ENCODE assay signal across 1 cellular context in the genomic region with DNA sequence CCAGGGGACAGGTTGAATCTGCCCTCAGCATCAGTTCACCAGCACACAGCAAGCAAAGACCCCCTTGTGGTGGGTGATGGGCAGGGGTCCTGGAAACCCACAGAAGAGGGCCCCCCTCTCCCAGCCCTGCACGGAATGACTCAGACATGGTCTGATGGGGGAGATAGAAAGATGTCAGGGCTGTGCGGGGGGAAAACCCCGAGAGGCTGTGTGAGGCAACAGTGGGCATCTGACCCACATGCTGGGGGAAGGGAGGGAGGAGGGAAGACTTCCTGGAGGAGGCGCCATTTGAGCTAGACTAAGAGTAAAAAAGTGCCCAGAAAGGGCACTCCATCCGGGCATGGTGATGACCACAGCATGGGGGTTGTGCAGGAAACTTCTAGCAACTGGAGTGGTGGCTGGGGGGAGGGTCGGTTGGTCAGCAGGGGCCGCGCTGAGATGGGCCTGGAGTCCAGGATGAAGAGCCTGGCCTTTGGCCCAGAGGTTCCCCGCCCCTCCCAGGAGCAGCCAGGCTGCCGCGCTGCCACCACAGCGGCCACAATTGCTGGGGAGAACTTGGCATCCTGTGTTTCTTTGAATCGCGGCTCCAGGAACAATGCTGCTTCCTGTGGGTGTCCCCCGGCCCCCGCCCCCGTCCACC.
A peak's percentile ranks its signal among the peaks of the same experiment; 100 is the strongest.
TF ChIP-seq lines count a peak whose summit lies in the region.

No MANE protein-coding gene starts in this region.

TF ChIP-seq in GM12878, 131 proteins besides CTCF, POLR2A, EP300 and RAD21 (continues in another document):
- TF ChIP-seq SIN3A (IDR thresholded peaks at IDR 0.05; ENCODE audit: low read depth, low read length) (no peak), POLR2AphosphoS2 (IDR thresholded peaks at IDR 0.05; ENCODE audit: low read depth, low read length) (no peak), TAF1 (IDR thresholded peaks at IDR 0.05; ENCODE audit: borderline replicate concordance, low read depth, low read length) (no peak), ETV6 (conservative IDR thresholded peaks at IDR 0.05 in 1 of 2, IDR thresholded peaks at IDR 0.05 in 1 of 2; ENCODE audit: borderline replicate concordance in 1 of 2, low read depth in 1 of 2) (no peak), SMARCA5 (IDR thresholded peaks at IDR 0.05) (peak; percentile 75), MEF2B (IDR thresholded peaks at IDR 0.05; ENCODE audit: partially characterized antibody, poor library complexity, severe bottlenecking) (no peak), RCOR1 (conservative IDR thresholded peaks at IDR 0.05; ENCODE audit: low read depth, low read length) (no peak), RUNX3 (IDR thresholded peaks at IDR 0.05; ENCODE audit: low read length) (peak; percentile 64), NR2C1 (IDR thresholded peaks at IDR 0.05) (no peak), CREM (IDR thresholded peaks at IDR 0.05; ENCODE audit: low read depth) (no peak), SP1 (IDR thresholded peaks at IDR 0.05; ENCODE audit: low read depth, low read length) (no peak), YBX1 (IDR thresholded peaks at IDR 0.05) (no peak), FOXM1 (IDR thresholded peaks at IDR 0.05; ENCODE audit: low read depth, low read length) (no peak), KLF5 (IDR thresholded peaks at IDR 0.05; ENCODE audit: partially characterized antibody) (no peak), ATF7 (IDR thresholded peaks at IDR 0.05; ENCODE audit: low read depth) (peak; percentile 27; the same call in 1 of the 2 replicates), MEF2A (IDR thresholded peaks at IDR 0.05; ENCODE audit: insufficient read depth, low read depth, low read length) (no peak), EGR1 (IDR thresholded peaks at IDR 0.05; ENCODE audit: borderline replicate concordance in 1 of 2, low read depth in 2 of 2, low read length in 2 of 2) (no peak), HDAC2 (IDR thresholded peaks at IDR 0.05) (no peak), NR2F1 (conservative IDR thresholded peaks at IDR 0.05) (peak; percentile 44), NFIC (IDR thresholded peaks at IDR 0.05; ENCODE audit: low read depth, low read length) (no peak), BHLHE40 (IDR thresholded peaks at IDR 0.05; ENCODE audit: borderline replicate concordance in 1 of 2, low read depth in 2 of 2, low read length in 1 of 2) (peak in 1 of 2 experiments; percentile 27; a peak in 1 of 4 replicates), TBL1XR1 (IDR thresholded peaks at IDR 0.05; ENCODE audit: low read depth, low read length) (no peak), CREB1 (IDR thresholded peaks at IDR 0.05; ENCODE audit: low read depth) (no peak), CBFB (IDR thresholded peaks at IDR 0.05; ENCODE audit: low read depth) (no peak; the same call in 1 of the 2 replicates), SMAD1 (IDR thresholded peaks at IDR 0.05; ENCODE audit: low read depth, partially characterized antibody) (no peak), DPF2 (IDR thresholded peaks at IDR 0.05) (peak; percentile 76; the same call in 1 of the 2 replicates), SREBF2 (IDR thresholded peaks at IDR 0.05; ENCODE audit: low read length) (no peak), YY1 (IDR thresholded peaks at IDR 0.05; ENCODE audit: low read depth, low read length) (no peak), MTA3 (IDR thresholded peaks at IDR 0.05; ENCODE audit: borderline replicate concordance, low read length) (peak; percentile 37; the same call in 1 of the 2 replicates), CEBPB (IDR thresholded peaks at IDR 0.05; ENCODE audit: borderline replicate concordance in 1 of 2, low read depth in 2 of 2, low read length in 2 of 2) (peak in 1 of 2 experiments; percentile 51; a peak in 1 of 4 replicates), MXI1 (IDR thresholded peaks at IDR 0.05; ENCODE audit: low read depth, low read length) (no peak), ZNF207 (IDR thresholded peaks at IDR 0.05; ENCODE audit: borderline replicate concordance) (no peak), RBBP5 (conservative IDR thresholded peaks at IDR 0.05) (no peak), TCF12 (IDR thresholded peaks at IDR 0.05; ENCODE audit: low read depth, low read length) (0 out of 2 replicates have a peak, but pooled peaks have one; percentile 13), PAX5 (IDR thresholded peaks at IDR 0.05; ENCODE audit: borderline replicate concordance, low read depth, low read length) (no peak)
- TF ChIP-seq, protein P1, sequence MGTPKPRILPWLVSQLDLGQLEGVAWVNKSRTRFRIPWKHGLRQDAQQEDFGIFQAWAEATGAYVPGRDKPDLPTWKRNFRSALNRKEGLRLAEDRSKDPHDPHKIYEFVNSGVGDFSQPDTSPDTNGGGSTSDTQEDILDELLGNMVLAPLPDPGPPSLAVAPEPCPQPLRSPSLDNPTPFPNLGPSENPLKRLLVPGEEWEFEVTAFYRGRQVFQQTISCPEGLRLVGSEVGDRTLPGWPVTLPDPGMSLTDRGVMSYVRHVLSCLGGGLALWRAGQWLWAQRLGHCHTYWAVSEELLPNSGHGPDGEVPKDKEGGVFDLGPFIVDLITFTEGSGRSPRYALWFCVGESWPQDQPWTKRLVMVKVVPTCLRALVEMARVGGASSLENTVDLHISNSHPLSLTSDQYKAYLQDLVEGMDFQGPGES (IDR thresholded peaks at IDR 0.05), result no peak
- TF ChIP-seq, protein P2, sequence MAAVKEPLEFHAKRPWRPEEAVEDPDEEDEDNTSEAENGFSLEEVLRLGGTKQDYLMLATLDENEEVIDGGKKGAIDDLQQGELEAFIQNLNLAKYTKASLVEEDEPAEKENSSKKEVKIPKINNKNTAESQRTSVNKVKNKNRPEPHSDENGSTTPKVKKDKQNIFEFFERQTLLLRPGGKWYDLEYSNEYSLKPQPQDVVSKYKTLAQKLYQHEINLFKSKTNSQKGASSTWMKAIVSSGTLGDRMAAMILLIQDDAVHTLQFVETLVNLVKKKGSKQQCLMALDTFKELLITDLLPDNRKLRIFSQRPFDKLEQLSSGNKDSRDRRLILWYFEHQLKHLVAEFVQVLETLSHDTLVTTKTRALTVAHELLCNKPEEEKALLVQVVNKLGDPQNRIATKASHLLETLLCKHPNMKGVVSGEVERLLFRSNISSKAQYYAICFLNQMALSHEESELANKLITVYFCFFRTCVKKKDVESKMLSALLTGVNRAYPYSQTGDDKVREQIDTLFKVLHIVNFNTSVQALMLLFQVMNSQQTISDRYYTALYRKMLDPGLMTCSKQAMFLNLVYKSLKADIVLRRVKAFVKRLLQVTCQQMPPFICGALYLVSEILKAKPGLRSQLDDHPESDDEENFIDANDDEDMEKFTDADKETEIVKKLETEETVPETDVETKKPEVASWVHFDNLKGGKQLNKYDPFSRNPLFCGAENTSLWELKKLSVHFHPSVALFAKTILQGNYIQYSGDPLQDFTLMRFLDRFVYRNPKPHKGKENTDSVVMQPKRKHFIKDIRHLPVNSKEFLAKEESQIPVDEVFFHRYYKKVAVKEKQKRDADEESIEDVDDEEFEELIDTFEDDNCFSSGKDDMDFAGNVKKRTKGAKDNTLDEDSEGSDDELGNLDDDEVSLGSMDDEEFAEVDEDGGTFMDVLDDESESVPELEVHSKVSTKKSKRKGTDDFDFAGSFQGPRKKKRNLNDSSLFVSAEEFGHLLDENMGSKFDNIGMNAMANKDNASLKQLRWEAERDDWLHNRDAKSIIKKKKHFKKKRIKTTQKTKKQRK (IDR thresholded peaks at IDR 0.05; ENCODE audit: low read depth, low read length), result no peak
- TF ChIP-seq, protein P3, sequence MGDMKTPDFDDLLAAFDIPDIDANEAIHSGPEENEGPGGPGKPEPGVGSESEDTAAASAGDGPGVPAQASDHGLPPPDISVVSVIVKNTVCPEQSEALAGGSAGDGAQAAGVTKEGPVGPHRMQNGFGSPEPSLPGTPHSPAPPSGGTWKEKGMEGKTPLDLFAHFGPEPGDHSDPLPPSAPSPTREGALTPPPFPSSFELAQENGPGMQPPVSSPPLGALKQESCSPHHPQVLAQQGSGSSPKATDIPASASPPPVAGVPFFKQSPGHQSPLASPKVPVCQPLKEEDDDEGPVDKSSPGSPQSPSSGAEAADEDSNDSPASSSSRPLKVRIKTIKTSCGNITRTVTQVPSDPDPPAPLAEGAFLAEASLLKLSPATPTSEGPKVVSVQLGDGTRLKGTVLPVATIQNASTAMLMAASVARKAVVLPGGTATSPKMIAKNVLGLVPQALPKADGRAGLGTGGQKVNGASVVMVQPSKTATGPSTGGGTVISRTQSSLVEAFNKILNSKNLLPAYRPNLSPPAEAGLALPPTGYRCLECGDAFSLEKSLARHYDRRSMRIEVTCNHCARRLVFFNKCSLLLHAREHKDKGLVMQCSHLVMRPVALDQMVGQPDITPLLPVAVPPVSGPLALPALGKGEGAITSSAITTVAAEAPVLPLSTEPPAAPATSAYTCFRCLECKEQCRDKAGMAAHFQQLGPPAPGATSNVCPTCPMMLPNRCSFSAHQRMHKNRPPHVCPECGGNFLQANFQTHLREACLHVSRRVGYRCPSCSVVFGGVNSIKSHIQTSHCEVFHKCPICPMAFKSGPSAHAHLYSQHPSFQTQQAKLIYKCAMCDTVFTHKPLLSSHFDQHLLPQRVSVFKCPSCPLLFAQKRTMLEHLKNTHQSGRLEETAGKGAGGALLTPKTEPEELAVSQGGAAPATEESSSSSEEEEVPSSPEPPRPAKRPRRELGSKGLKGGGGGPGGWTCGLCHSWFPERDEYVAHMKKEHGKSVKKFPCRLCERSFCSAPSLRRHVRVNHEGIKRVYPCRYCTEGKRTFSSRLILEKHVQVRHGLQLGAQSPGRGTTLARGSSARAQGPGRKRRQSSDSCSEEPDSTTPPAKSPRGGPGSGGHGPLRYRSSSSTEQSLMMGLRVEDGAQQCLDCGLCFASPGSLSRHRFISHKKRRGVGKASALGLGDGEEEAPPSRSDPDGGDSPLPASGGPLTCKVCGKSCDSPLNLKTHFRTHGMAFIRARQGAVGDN (IDR thresholded peaks at IDR 0.05), result no peak
- TF ChIP-seq, protein P4, sequence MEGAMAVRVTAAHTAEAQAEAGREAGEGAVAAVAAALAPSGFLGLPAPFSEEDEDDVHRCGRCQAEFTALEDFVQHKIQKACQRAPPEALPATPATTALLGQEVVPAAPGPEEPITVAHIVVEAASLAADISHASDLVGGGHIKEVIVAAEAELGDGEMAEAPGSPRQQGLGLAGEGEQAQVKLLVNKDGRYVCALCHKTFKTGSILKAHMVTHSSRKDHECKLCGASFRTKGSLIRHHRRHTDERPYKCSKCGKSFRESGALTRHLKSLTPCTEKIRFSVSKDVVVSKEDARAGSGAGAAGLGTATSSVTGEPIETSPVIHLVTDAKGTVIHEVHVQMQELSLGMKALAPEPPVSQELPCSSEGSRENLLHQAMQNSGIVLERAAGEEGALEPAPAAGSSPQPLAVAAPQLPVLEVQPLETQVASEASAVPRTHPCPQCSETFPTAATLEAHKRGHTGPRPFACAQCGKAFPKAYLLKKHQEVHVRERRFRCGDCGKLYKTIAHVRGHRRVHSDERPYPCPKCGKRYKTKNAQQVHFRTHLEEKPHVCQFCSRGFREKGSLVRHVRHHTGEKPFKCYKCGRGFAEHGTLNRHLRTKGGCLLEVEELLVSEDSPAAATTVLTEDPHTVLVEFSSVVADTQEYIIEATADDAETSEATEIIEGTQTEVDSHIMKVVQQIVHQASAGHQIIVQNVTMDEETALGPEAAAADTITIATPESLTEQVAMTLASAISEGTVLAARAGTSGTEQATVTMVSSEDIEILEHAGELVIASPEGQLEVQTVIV (IDR thresholded peaks at IDR 0.05; ENCODE audit: borderline replicate concordance, partially characterized antibody), result no peak
- TF ChIP-seq, protein P5, sequence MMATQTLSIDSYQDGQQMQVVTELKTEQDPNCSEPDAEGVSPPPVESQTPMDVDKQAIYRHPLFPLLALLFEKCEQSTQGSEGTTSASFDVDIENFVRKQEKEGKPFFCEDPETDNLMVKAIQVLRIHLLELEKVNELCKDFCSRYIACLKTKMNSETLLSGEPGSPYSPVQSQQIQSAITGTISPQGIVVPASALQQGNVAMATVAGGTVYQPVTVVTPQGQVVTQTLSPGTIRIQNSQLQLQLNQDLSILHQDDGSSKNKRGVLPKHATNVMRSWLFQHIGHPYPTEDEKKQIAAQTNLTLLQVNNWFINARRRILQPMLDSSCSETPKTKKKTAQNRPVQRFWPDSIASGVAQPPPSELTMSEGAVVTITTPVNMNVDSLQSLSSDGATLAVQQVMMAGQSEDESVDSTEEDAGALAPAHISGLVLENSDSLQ (IDR thresholded peaks at IDR 0.05), result no peak
- TF ChIP-seq, protein P6, sequence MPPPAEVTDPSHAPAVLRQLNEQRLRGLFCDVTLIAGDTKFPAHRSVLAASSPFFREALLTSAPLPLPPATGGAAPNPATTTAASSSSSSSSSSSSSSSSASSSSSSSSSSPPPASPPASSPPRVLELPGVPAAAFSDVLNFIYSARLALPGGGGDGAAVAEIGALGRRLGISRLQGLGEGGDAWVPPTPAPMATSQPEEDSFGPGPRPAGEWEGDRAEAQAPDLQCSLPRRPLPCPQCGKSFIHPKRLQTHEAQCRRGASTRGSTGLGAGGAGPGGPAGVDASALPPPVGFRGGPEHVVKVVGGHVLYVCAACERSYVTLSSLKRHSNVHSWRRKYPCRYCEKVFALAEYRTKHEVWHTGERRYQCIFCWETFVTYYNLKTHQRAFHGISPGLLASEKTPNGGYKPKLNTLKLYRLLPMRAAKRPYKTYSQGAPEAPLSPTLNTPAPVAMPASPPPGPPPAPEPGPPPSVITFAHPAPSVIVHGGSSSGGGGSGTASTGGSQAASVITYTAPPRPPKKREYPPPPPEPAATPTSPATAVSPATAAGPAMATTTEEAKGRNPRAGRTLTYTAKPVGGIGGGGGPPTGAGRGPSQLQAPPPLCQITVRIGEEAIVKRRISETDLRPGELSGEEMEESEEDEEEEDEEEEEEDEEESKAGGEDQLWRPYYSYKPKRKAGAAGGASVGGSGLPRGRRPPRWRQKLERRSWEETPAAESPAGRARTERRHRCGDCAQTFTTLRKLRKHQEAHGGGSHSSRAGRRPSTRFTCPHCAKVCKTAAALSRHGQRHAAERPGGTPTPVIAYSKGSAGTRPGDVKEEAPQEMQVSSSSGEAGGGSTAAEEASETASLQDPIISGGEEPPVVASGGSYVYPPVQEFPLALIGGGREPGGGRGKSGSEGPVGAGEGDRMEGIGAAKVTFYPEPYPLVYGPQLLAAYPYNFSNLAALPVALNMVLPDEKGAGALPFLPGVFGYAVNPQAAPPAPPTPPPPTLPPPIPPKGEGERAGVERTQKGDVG (CRISPR knock-in tag; IDR thresholded peaks at IDR 0.05), result no peak
- TF ChIP-seq, protein P7, sequence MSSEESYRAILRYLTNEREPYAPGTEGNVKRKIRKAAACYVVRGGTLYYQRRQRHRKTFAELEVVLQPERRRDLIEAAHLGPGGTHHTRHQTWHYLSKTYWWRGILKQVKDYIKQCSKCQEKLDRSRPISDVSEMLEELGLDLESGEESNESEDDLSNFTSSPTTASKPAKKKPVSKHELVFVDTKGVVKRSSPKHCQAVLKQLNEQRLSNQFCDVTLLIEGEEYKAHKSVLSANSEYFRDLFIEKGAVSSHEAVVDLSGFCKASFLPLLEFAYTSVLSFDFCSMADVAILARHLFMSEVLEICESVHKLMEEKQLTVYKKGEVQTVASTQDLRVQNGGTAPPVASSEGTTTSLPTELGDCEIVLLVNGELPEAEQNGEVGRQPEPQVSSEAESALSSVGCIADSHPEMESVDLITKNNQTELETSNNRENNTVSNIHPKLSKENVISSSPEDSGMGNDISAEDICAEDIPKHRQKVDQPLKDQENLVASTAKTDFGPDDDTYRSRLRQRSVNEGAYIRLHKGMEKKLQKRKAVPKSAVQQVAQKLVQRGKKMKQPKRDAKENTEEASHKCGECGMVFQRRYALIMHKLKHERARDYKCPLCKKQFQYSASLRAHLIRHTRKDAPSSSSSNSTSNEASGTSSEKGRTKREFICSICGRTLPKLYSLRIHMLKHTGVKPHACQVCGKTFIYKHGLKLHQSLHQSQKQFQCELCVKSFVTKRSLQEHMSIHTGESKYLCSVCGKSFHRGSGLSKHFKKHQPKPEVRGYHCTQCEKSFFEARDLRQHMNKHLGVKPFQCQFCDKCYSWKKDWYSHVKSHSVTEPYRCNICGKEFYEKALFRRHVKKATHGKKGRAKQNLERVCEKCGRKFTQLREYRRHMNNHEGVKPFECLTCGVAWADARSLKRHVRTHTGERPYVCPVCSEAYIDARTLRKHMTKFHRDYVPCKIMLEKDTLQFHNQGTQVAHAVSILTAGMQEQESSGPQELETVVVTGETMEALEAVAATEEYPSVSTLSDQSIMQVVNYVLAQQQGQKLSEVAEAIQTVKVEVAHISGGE (CRISPR knock-in tag; IDR thresholded peaks at IDR 0.05), result no peak
